17 cellular contexts compared by ENCODE assay signal in the genomic region with DNA sequence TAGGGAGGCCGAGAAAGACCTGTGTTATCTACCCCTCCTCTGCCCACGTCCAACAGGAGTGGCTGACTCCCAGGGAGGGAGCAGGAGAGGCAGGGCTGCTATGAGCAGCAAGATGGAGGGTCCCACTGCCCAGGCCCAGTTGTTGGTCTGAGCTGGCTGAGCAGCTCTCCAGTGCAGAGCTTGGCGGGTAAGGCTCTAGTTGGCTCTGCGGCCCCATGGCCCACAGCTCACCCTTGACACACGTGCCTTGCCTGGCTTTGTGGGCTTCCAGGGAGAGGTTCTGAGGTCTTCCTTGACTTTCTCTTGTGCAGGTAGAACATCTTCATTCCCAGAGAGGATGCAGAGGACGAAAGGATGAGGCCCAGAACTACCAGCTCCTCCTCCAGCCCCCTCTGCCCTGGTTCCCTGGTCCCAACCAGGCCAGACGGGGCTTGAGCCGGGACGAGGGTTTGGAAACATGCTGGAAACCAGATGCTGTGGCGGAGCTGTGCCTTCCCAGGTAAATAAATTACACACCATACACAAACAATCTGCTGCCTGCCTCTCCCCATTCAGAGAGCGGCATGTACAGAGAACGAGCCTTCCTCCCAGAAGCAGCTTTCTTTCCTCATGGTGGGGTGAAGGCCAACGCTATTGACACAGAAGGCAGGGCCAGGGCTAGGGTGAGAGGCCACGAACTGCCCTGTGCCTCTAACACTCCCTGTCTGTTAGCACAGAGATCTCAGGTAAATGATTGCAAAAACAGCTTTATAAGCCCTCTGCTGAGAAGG. TPM values are rescaled to one million over a fixed set of nuclear protein-coding genes. Genes with fewer than 3 reads are reported as not detected.
"Had no signal": no experiment of that assay in that cellular context is flagged by ENCODE, and none has a peak within 500 bp of the region (broad histone marks: within the 10 kb centered on the region; RNA-seq: fewer than 3 reads in every experiment).

No MANE protein-coding gene starts in this region.

- H3K27ac ChIP-seq: coronary artery, heart left ventricle, neutrophil, right atrium auricular region had no signal

- H3K36me3 ChIP-seq: heart left ventricle, neutrophil, right atrium auricular region had no signal

- H3K36me3 Mint-ChIP-seq: activated naive CD8-positive, alpha-beta T cell treated with anti-CD3 and anti-CD28 coated beads, Interleukin-2, amount 10 ng/mL, durations not matched to agents 7 days and 5 days; naive B cell; type B pancreatic cell had no signal

- H3K4me3 Mint-ChIP-seq: activated CD4-positive, alpha-beta memory T cell treated with anti-CD3 and anti-CD28 coated beads, Interleukin-2, amount 10 ng/mL, durations not matched to agents 7 days and 5 days; activated naive CD8-positive, alpha-beta T cell treated with anti-CD3 and anti-CD28 coated beads, Interleukin-2, amount 10 ng/mL, durations not matched to agents 7 days and 5 days; activated T-cell treated with anti-CD3 and anti-CD28 coated beads, Interleukin-2, amount 50 U/mL, for 72 hours; naive B cell; stimulated activated naive B cell treated with anti-CD40 and anti-IgM and Interleukin-4, amounts not matched to agents 10 μg/mL and 1 μg/mL and 100 μg/mL, for 72 hours; type B pancreatic cell had no signal

- H3K27me3 ChIP-seq: heart left ventricle, right atrium auricular region had no signal

- H3K4me1 ChIP-seq: heart left ventricle, right atrium auricular region had no signal

- H3K4me3 ChIP-seq: coronary artery, heart left ventricle, right atrium auricular region had no signal

- H3K9me3 Mint-ChIP-seq: activated CD4-positive, alpha-beta memory T cell treated with anti-CD3 and anti-CD28 coated beads, Interleukin-2, amount 10 ng/mL, durations not matched to agents 7 days and 5 days; activated naive CD8-positive, alpha-beta T cell treated with anti-CD3 and anti-CD28 coated beads, Interleukin-2, amount 10 ng/mL, durations not matched to agents 7 days and 5 days; activated T-cell treated with anti-CD3 and anti-CD28 coated beads, Interleukin-2, amount 50 U/mL, for 72 hours; naive B cell; stimulated activated naive B cell treated with anti-CD40 and anti-IgM and Interleukin-4, amounts not matched to agents 10 μg/mL and 1 μg/mL and 100 μg/mL, for 72 hours; type B pancreatic cell had no signal

- DNase-seq: activated CD4-positive, alpha-beta memory T cell treated with anti-CD3 and anti-CD28 coated beads, Interleukin-2, amount 10 ng/mL, durations not matched to agents 7 days and 5 days; activated CD4-positive, alpha-beta T cell treated with anti-CD3 and anti-CD28 coated beads for 1 hour; activated naive CD8-positive, alpha-beta T cell treated with anti-CD3 and anti-CD28 coated beads, Interleukin-2, amount 10 ng/mL, durations not matched to agents 7 days and 5 days; activated T-cell treated with anti-CD3 and anti-CD28 coated beads, Interleukin-2, amount 50 U/mL, for 72 hours; aorta; effector CD8-positive, alpha-beta T cell; heart left ventricle; naive B cell; stimulated activated CD4-positive, alpha-beta T cell treated with anti-CD3 and anti-CD28 coated beads, Interleukin-2, amount 100 ng/mL, for 24 hours; stimulated activated naive B cell treated with anti-CD40 and anti-IgM and Interleukin-4, amounts not matched to agents 10 μg/mL and 1 μg/mL and 100 μg/mL, for 72 hours; T-helper 9 cell had no signal

- H3K9me3 ChIP-seq: heart left ventricle, neutrophil, right atrium auricular region had no signal

- H3K27ac Mint-ChIP-seq: activated CD4-positive, alpha-beta memory T cell treated with anti-CD3 and anti-CD28 coated beads, Interleukin-2, amount 10 ng/mL, durations not matched to agents 7 days and 5 days; activated naive CD8-positive, alpha-beta T cell treated with anti-CD3 and anti-CD28 coated beads, Interleukin-2, amount 10 ng/mL, durations not matched to agents 7 days and 5 days; activated T-cell treated with anti-CD3 and anti-CD28 coated beads, Interleukin-2, amount 50 U/mL, for 72 hours; naive B cell; stimulated activated naive B cell treated with anti-CD40 and anti-IgM and Interleukin-4, amounts not matched to agents 10 μg/mL and 1 μg/mL and 100 μg/mL, for 72 hours; type B pancreatic cell had no signal

- H3K4me1 Mint-ChIP-seq: activated CD4-positive, alpha-beta memory T cell treated with anti-CD3 and anti-CD28 coated beads, Interleukin-2, amount 10 ng/mL, durations not matched to agents 7 days and 5 days; activated naive CD8-positive, alpha-beta T cell treated with anti-CD3 and anti-CD28 coated beads, Interleukin-2, amount 10 ng/mL, durations not matched to agents 7 days and 5 days; stimulated activated naive B cell treated with anti-CD40 and anti-IgM and Interleukin-4, amounts not matched to agents 10 μg/mL and 1 μg/mL and 100 μg/mL, for 72 hours had no signal

- ATAC-seq: activated T-cell treated with anti-CD3 and anti-CD28 coated beads, Interleukin-2, amount 50 U/mL, for 72 hours; heart left ventricle; stimulated activated naive B cell treated with anti-CD40 and anti-IgM and Interleukin-4, amounts not matched to agents 10 μg/mL and 1 μg/mL and 100 μg/mL, for 72 hours had no signal

RNA-seq across cellular contexts. Expression of gene DSCAML1, which starts 48.1 kb away (rescaled TPM):
- total RNA-seq: fibroblast of lung had no signal
- polyA plus RNA-seq: fibroblast of lung, keratinocyte had no signal
